ENCODE assay signal across 8 cellular contexts in the genomic region with DNA sequence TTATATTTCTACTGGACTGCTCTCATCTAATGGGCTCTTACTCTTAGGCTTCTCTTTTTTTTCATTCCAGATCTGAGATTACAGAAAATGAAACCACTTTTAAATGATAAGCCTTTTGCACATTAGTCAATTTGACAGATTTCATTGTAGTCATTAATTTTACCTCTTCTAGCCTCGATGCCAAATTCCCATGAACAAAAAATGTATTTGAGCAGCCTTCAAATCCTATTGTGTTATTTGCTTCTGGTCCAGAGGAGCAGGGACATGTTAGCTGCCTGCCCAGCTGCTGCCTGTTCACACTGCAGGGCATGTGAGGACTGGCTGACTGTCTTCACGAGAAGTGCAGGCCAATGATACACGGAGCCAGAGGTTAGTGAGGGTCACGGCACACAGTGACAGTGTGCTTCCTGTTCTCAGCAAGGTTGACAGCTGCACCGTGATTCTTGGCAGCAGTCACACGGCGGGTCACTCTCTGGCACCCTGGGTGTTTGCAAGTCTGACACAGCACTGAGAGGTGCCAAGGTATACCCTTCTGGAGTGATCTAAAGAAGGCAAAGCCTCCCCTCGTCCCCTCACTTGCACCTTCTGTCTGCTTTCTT. TPM values are rescaled to one million over a fixed set of nuclear protein-coding genes. Genes with fewer than 3 reads are reported as not detected.
A peak's percentile ranks its signal among the peaks of the same experiment; 100 is the strongest.
DNase-seq lines count a peak whose midpoint lies in the region; ATAC-seq and TF ChIP-seq lines count a peak whose summit lies in the region.

No MANE protein-coding gene starts in this region.

- peak; percentile 84 to 86 for ATAC-seq in CD4-positive, CD25-positive, alpha-beta regulatory T cell (ENCODE audit: low read depth in 2 of 2)
- ATAC-seq in GM19351 (IDR thresholded peaks at IDR 0.05; ENCODE audit: unreplicated experiment) (peak; percentile 74), HG03520 (IDR thresholded peaks at IDR 0.05; ENCODE audit: unreplicated experiment) (peak; percentile 78)

- H3K4me1 ChIP-seq in CD4-positive, CD25-positive, alpha-beta regulatory T cell (ENCODE audit: control insufficient read depth, insufficient read depth, low read length, poor library complexity, severe bottlenecking) = peaks cover 11% of the 10 kb centered on the region
- H3K4me1 ChIP-seq in osteoblast (ENCODE audit: insufficient read depth, low read length) = no peaks in the 10 kb centered on the region

- H3K27ac ChIP-seq in CD4-positive, CD25-positive, alpha-beta regulatory T cell (ENCODE audit: insufficient read depth, low read length, poor library complexity, severe bottlenecking) = peak overlapping the region; percentile 59
- no peak overlapping the region for H3K27ac ChIP-seq in osteoblast (ENCODE audit: low read depth, low read length)

- H3K4me3 ChIP-seq in CD4-positive, CD25-positive, alpha-beta regulatory T cell (ENCODE audit: low read depth, low read length) = peak overlapping the region; percentile 4
- H3K4me3 ChIP-seq in epithelial cell of esophagus (ENCODE audit: low read length) = no peak overlapping the region
- no peak overlapping the region for H3K4me3 ChIP-seq in osteoblast (ENCODE audit: insufficient read depth, low read length)

- H3K4me3 Mint-ChIP-seq in CD4-positive, CD25-positive, alpha-beta regulatory T cell = peak overlapping the region in 3 of 4 donors; percentile 43 to 71 (median 60)
- H3K4me3 Mint-ChIP-seq in T-helper 1 cell treated with Interleukin-12 subunit alpha and Interleukin-12 subunit beta and Interleukin-4 antibody, amounts not matched to agents 30 μg/mL and 1 μg/mL, for 36 hours = no peak overlapping the region

- peaks cover 23% of the 10 kb centered on the region for H3K36me3 ChIP-seq in CD4-positive, CD25-positive, alpha-beta regulatory T cell (ENCODE audit: control insufficient read depth, insufficient read depth, low read length)
- H3K36me3 ChIP-seq in osteoblast (ENCODE audit: insufficient read depth, low read length) = no peaks in the 10 kb centered on the region

- H2AFZ ChIP-seq in osteoblast (ENCODE audit: low read length) = peak overlapping the region; percentile 72

- no peaks in the 10 kb centered on the region for H3K79me2 ChIP-seq in osteoblast (ENCODE audit: insufficient read depth, low read length)

- DNase-seq in CD4-positive, CD25-positive, alpha-beta regulatory T cell = peak in 2 of 3 donors; percentile 31 to 63
- DNase-seq in epithelial cell of esophagus (ENCODE audit: low read depth) (peak; percentile 66), osteoblast (ENCODE audit: insufficient read length, low spot score, missing footprints) (no peak), AG08396 (ENCODE audit: low spot score) (no peak), HK-2 (ENCODE audit: unreplicated experiment) (no peak)

- H3K27ac Mint-ChIP-seq in CD4-positive, CD25-positive, alpha-beta regulatory T cell = peak overlapping the region; percentile 81 to 92 (median 87)
- H3K27ac Mint-ChIP-seq in T-helper 1 cell treated with Interleukin-12 subunit alpha and Interleukin-12 subunit beta and Interleukin-4 antibody, amounts not matched to agents 30 μg/mL and 1 μg/mL, for 36 hours = peak overlapping the region; percentile 65

- H3K9me3 Mint-ChIP-seq in CD4-positive, CD25-positive, alpha-beta regulatory T cell = no peaks in the 10 kb centered on the region
- H3K9me3 Mint-ChIP-seq in T-helper 1 cell treated with Interleukin-12 subunit alpha and Interleukin-12 subunit beta and Interleukin-4 antibody, amounts not matched to agents 30 μg/mL and 1 μg/mL, for 36 hours = no peaks in the 10 kb centered on the region

- H3K27me3 ChIP-seq in CD4-positive, CD25-positive, alpha-beta regulatory T cell (ENCODE audit: control insufficient read depth, insufficient read depth, low read length) = no peaks in the 10 kb centered on the region
- H3K27me3 ChIP-seq in osteoblast (ENCODE audit: insufficient read depth, low read length) = no peaks in the 10 kb centered on the region

- H3K27me3 Mint-ChIP-seq in CD4-positive, CD25-positive, alpha-beta regulatory T cell = no peaks in the 10 kb centered on the region
- no peaks in the 10 kb centered on the region for H3K27me3 Mint-ChIP-seq in T-helper 1 cell treated with Interleukin-12 subunit alpha and Interleukin-12 subunit beta and Interleukin-4 antibody, amounts not matched to agents 30 μg/mL and 1 μg/mL, for 36 hours (ENCODE audit: low read depth)

- peaks cover 31 to 49% (median 37%) of the 10 kb centered on the region in 4 donors for H3K4me1 Mint-ChIP-seq in CD4-positive, CD25-positive, alpha-beta regulatory T cell
- peaks cover 35% of the 10 kb centered on the region for H3K4me1 Mint-ChIP-seq in T-helper 1 cell treated with Interleukin-12 subunit alpha and Interleukin-12 subunit beta and Interleukin-4 antibody, amounts not matched to agents 30 μg/mL and 1 μg/mL, for 36 hours (ENCODE audit: low read depth)

- TF ChIP-seq CTCF in epithelial cell of esophagus (IDR thresholded peaks at IDR 0.05; ENCODE audit: insufficient read depth, low read depth, low read length, missing control alignments) = no peak
- no peak for TF ChIP-seq CTCF in osteoblast (IDR thresholded peaks at IDR 0.05; ENCODE audit: extremely low read depth, low read depth, low read length)

- H3K4me2 ChIP-seq in osteoblast (ENCODE audit: insufficient read depth, low read length) = no peak overlapping the region

- peaks cover 39% of the 10 kb centered on the region for H3K36me3 Mint-ChIP-seq in CD4-positive, CD25-positive, alpha-beta regulatory T cell
- peaks cover 41% of the 10 kb centered on the region for H3K36me3 Mint-ChIP-seq in T-helper 1 cell treated with Interleukin-12 subunit alpha and Interleukin-12 subunit beta and Interleukin-4 antibody, amounts not matched to agents 30 μg/mL and 1 μg/mL, for 36 hours (ENCODE audit: low read depth)

- no peaks in the 10 kb centered on the region for H4K20me1 ChIP-seq in osteoblast (ENCODE audit: insufficient read depth, low read length)

- no peaks in the 10 kb centered on the region for H3K9me3 ChIP-seq in CD4-positive, CD25-positive, alpha-beta regulatory T cell (ENCODE audit: control insufficient read depth in 2 of 2, low read length in 2 of 2)
- no peaks in the 10 kb centered on the region for H3K9me3 ChIP-seq in osteoblast (ENCODE audit: low read depth, low read length)

RNA-seq across cellular contexts. Expression of a gene that starts 40.8 kb away (rescaled TPM):
- total RNA-seq in CD4-positive, CD25-positive, alpha-beta regulatory T cell = 185 TPM
- polyA plus RNA-seq in CD4-positive, CD25-positive, alpha-beta regulatory T cell = 10 to 100 TPM in 1 of 4 donors, 1 to 10 TPM in 3; 5.7 to 11.0 (median 7.9) TPM
- 11.8 and 15.9 TPM in 2 replicates for total RNA-seq in osteoblast

Comparison
In these comparisons a context has a peak if more than half of its experiments do, and no peak if none do; other contexts are left out.
1. DNase-seq: peak in CD4-positive, CD25-positive, alpha-beta regulatory T cell (2 of 3) and epithelial cell of esophagus (single experiment); none in osteoblast (single experiment), AG08396 (single experiment) and HK-2 (single experiment).
2. RNA of a gene that starts 40.8 kb away (total RNA-seq): 185 TPM in CD4-positive, CD25-positive, alpha-beta regulatory T cell (single experiment); 11.8 to 15.9 TPM in osteoblast; every median in the first group is over 10 times any median in the second.
3. Peak in every context shown above with its lines, with median percentiles within 50 percentile points of each other: ATAC-seq.